ENCODE assay signal across 10 cellular contexts in the genomic region with DNA sequence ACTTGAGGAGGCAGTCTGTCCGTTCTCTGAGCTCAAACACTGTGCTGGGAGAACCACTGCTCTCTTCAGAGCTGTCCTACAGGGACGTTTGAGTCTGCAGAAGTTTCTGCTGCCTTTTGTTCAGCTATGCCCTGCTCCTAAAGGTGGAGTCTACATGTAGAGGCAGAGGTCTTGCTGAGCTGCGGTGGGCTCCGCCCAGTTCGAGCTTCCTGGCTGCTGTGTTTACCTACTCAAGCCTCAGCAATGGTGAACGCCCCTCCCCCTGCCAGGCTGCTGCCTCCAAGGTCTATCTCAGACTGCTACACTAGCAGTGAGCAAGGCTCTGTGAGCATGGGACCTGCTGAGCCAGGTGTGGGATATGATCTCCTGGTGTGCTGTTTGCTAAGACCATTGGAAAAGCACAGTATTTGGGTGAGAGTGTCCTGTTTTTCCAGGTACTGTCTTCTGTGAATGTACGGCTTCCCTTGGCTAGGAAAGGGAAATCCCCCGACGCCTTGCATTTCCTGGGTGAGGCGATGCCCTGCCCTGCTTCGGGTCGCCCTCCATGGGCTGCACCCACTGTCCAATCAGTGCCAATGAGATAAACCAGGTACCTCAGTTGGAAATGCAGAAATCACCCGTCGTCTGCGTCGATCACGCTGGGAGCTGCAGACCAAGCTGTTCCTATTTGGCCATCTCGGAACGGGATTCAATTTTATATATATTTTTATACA. TPM values are rescaled to one million over a fixed set of nuclear protein-coding genes. Genes with fewer than 3 reads are reported as not detected.
DNase-seq lines count a peak whose midpoint lies in the region; ATAC-seq and TF ChIP-seq lines count a peak whose summit lies in the region.
"Had no signal": no experiment of that assay in that cellular context is flagged by ENCODE, and none has a peak within 500 bp of the region (broad histone marks: within the 10 kb centered on the region; RNA-seq: fewer than 3 reads in every experiment).

No MANE protein-coding gene starts in this region.

- no peaks in the 10 kb centered on the region for H3K27me3 ChIP-seq in DND-41 (ENCODE audit: insufficient read depth, low read length, poor library complexity)
- H3K27me3 ChIP-seq in esophagus muscularis mucosa: no peaks in the 10 kb centered on the region

- 92% methylated on average over 18 of the region's 19 CpGs for WGBS in esophagus muscularis mucosa

- no peak for ATAC-seq in DND-41 (ENCODE audit: insufficient read depth, low read depth)
- no peak for ATAC-seq in HG03139 (IDR thresholded peaks at IDR 0.05; ENCODE audit: unreplicated experiment)
- ATAC-seq in HG03571 (IDR thresholded peaks at IDR 0.05; ENCODE audit: unreplicated experiment): no peak

- DNase-seq in DND-41 (peak; percentile 24), NOMO-1 treated with dmso at 0.1 percent for 144 hours (lab: John Stamatoyannopoulos, UW; ENCODE audit: unreplicated experiment) (no peak), esophagus muscularis mucosa (ENCODE audit: extremely low spot score) (no peak)
- peak; percentile 5 to 80 (median 46) for DNase-seq in activated CD4-positive, CD25-positive, alpha-beta regulatory T cell (lab: John Stamatoyannopoulos, UW)
- DNase-seq in central memory CD4-positive, alpha-beta T cell: peak; percentile 76
- DNase-seq in stimulated activated CD4-positive, alpha-beta T cell treated with anti-CD3 and anti-CD28 coated beads, Interleukin-1b, Interleukin-23, amount 100 ng/mL, for 48 hours: peak; percentile 59
- DNase-seq: Karpas-422 had no signal

- peaks cover 14% of the 10 kb centered on the region; the same call in 1 of the 2 replicates for H3K79me2 ChIP-seq in DND-41 (ENCODE audit: insufficient read depth, low read length)

- H2AFZ ChIP-seq in DND-41 (ENCODE audit: low read depth, low read length): no peak overlapping the region

- no peak for TF ChIP-seq POLR2A in esophagus muscularis mucosa (IDR thresholded peaks at IDR 0.05; ENCODE audit: low read depth)

- H3K9me3 ChIP-seq in DND-41 (ENCODE audit: insufficient read depth, low read length, severe bottlenecking) (no peaks in the 10 kb centered on the region), esophagus muscularis mucosa (no peaks in the 10 kb centered on the region)

- H4K20me1 ChIP-seq in DND-41 (ENCODE audit: insufficient read depth, low read length): peaks cover 9% of the 10 kb centered on the region; the same call in 1 of the 2 replicates

- H3K4me3 ChIP-seq in DND-41 (ENCODE audit: low read depth in 1 of 2, low read length in 2 of 2) (no peak overlapping the region), esophagus muscularis mucosa (no peak overlapping the region)
- H3K4me3 ChIP-seq: coronary artery had no signal

- peaks cover 52% of the 10 kb centered on the region for H3K36me3 ChIP-seq in DND-41 (ENCODE audit: insufficient read depth, low read length)
- peaks cover 0 to 43% (median 13%) of the 10 kb centered on the region in 4 donors for H3K36me3 ChIP-seq in esophagus muscularis mucosa

- intact Hi-C loops in esophagus muscularis mucosa (cut with DNase I): no loop called here

- H3K9ac ChIP-seq in DND-41 (ENCODE audit: low read depth, low read length): no peak overlapping the region

- no peak for TF ChIP-seq CTCF in DND-41 (IDR thresholded peaks at IDR 0.05; ENCODE audit: borderline replicate concordance, extremely low read depth, low read length, poor library complexity, severe bottlenecking)
- no peak for TF ChIP-seq CTCF in esophagus muscularis mucosa (IDR thresholded peaks at IDR 0.05)

- H3K4me2 ChIP-seq in DND-41 (ENCODE audit: insufficient read depth, low read length): no peak overlapping the region

- TF ChIP-seq EP300 in esophagus muscularis mucosa (IDR thresholded peaks at IDR 0.05): no peak

- no peak overlapping the region for H3K27ac ChIP-seq in DND-41 (ENCODE audit: low read length)
- H3K27ac ChIP-seq in esophagus muscularis mucosa (replicated peaks in 1 of 4): no peak overlapping the region
- H3K27ac ChIP-seq: coronary artery had no signal

- H3K4me1 ChIP-seq in DND-41 (ENCODE audit: insufficient read depth, low read length) (no peaks in the 10 kb centered on the region), esophagus muscularis mucosa (no peaks in the 10 kb centered on the region)

RNA-seq across cellular contexts. Expression of gene CNTRL, which starts 58.5 kb away (rescaled TPM):
- total RNA-seq in esophagus muscularis mucosa: 10 to 100 TPM in 2 of 4 donors, 1 to 10 TPM in 2; 7.8 to 14.1 (median 11.2) TPM

Comparison
In these comparisons a context has a peak if more than half of its experiments do, and no peak if none do; other contexts are left out.
1. DNase-seq: peak in DND-41 (single experiment), activated CD4-positive, CD25-positive, alpha-beta regulatory T cell (4 of 4), central memory CD4-positive, alpha-beta T cell (single experiment) and stimulated activated CD4-positive, alpha-beta T cell treated with anti-CD3 and anti-CD28 coated beads, Interleukin-1b, Interleukin-23, amount 100 ng/mL, for 48 hours (single experiment); none in NOMO-1 treated with dmso at 0.1 percent for 144 hours (single experiment) and esophagus muscularis mucosa (single experiment).